In the genomic region with DNA sequence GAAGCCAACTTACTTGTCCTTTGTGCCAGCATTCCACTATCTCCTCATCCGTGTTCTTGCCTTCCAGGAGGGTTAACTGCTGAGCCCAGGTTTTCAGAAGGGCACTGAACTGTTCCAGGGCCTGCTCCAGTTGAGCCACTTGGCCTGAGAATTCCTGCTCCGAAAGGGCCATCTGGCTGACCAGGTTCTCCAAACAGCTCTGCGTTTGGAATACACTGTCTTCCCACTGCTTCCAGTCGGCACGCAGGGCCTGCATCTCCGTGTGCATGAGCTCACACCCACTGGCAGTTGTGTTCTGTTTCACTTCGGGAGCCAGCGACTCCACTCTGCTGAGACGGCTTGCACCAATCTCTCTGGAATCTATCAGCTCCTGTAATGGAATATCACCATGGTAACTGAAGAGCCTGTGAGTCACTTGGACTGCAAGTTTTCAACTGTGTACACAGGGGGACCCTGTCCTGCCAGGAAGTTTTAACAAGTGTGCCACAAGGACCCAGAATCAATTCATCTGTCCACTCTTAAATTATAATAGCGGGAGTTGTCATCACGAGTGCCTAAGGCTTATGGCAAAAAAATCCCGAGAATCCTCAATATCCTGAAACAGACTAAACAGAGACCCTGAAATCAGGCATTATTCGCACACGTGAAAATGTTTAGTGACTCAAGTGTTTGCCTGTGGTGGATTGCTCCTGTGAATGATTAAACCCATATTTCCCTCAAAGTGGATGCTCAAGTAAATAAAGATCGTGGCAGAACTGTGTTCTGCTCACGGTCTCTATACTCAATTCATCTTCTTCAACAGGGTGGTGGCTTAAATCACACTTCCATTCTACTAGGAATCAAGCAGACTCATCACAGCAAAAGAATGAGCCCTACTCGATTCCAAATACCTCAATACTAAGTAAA, we compare ENCODE assay signal across 1 cellular context.
TF ChIP-seq lines count a peak whose summit lies in the region.

No MANE protein-coding gene starts in this region.

TF ChIP-seq in HepG2, 621 proteins besides CTCF, POLR2A, EP300 and RAD21 (continued from another document and continues in another):
- TF ChIP-seq RNF2 (conservative IDR thresholded peaks at IDR 0.05; ENCODE audit: low read depth) (peak; percentile 71), KDM2A (CRISPR knock-in tag; IDR thresholded peaks at IDR 0.05; ENCODE audit: borderline replicate concordance, low read depth) (peak; percentile 52; the same call in 1 of the 2 replicates), ZXDC (CRISPR knock-in tag; IDR thresholded peaks at IDR 0.05) (no peak), DR1 (CRISPR knock-in tag; IDR thresholded peaks at IDR 0.05) (no peak), ZNF431 (CRISPR knock-in tag; IDR thresholded peaks at IDR 0.05; ENCODE audit: borderline replicate concordance, low read depth) (peak; percentile 42; the same call in 1 of the 2 replicates), FOXM1 (CRISPR knock-in tag; IDR thresholded peaks at IDR 0.05) (no peak), ZNF33A (CRISPR knock-in tag; IDR thresholded peaks at IDR 0.05; ENCODE audit: borderline replicate concordance) (peak; percentile 31; the same call in 1 of the 2 replicates), ZNF362 (CRISPR knock-in tag; IDR thresholded peaks at IDR 0.05; ENCODE audit: borderline replicate concordance) (no peak), EZH2 (conservative IDR thresholded peaks at IDR 0.05; ENCODE audit: low read depth, low read length) (no peak), ZNF224 (CRISPR knock-in tag; IDR thresholded peaks at IDR 0.05) (peak; percentile 67; the same call in 1 of the 2 replicates), SMAD9 (CRISPR knock-in tag; IDR thresholded peaks at IDR 0.05) (no peak), ZNF451 (CRISPR knock-in tag; IDR thresholded peaks at IDR 0.05) (no peak), FOSL1 (CRISPR knock-in tag; IDR thresholded peaks at IDR 0.05; ENCODE audit: borderline replicate concordance) (no peak), ZBTB14 (CRISPR knock-in tag; IDR thresholded peaks at IDR 0.05) (no peak), HNRNPK (IDR thresholded peaks at IDR 0.05; ENCODE audit: low read depth, low read length, poor library complexity, severe bottlenecking) (no peak), KDM1A (CRISPR knock-in tag; IDR thresholded peaks at IDR 0.05) (no peak), RFX3 (CRISPR knock-in tag; IDR thresholded peaks at IDR 0.05) (peak; percentile 84), GTF2F1 (IDR thresholded peaks at IDR 0.05; ENCODE audit: low read length) (no peak), ZNF747 (CRISPR knock-in tag; IDR thresholded peaks at IDR 0.05; ENCODE audit: borderline replicate concordance) (peak; percentile 60; the same call in 1 of the 2 replicates)
- TF ChIP-seq, protein P1, sequence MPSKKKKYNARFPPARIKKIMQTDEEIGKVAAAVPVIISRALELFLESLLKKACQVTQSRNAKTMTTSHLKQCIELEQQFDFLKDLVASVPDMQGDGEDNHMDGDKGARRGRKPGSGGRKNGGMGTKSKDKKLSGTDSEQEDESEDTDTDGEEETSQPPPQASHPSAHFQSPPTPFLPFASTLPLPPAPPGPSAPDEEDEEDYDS (CRISPR knock-in tag; IDR thresholded peaks at IDR 0.05), result no peak; the same call in 1 of the 2 replicates
- TF ChIP-seq, protein P2, sequence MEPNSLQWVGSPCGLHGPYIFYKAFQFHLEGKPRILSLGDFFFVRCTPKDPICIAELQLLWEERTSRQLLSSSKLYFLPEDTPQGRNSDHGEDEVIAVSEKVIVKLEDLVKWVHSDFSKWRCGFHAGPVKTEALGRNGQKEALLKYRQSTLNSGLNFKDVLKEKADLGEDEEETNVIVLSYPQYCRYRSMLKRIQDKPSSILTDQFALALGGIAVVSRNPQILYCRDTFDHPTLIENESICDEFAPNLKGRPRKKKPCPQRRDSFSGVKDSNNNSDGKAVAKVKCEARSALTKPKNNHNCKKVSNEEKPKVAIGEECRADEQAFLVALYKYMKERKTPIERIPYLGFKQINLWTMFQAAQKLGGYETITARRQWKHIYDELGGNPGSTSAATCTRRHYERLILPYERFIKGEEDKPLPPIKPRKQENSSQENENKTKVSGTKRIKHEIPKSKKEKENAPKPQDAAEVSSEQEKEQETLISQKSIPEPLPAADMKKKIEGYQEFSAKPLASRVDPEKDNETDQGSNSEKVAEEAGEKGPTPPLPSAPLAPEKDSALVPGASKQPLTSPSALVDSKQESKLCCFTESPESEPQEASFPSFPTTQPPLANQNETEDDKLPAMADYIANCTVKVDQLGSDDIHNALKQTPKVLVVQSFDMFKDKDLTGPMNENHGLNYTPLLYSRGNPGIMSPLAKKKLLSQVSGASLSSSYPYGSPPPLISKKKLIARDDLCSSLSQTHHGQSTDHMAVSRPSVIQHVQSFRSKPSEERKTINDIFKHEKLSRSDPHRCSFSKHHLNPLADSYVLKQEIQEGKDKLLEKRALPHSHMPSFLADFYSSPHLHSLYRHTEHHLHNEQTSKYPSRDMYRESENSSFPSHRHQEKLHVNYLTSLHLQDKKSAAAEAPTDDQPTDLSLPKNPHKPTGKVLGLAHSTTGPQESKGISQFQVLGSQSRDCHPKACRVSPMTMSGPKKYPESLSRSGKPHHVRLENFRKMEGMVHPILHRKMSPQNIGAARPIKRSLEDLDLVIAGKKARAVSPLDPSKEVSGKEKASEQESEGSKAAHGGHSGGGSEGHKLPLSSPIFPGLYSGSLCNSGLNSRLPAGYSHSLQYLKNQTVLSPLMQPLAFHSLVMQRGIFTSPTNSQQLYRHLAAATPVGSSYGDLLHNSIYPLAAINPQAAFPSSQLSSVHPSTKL (CRISPR knock-in tag; IDR thresholded peaks at IDR 0.05), result peak; percentile 87
- TF ChIP-seq, protein P3, sequence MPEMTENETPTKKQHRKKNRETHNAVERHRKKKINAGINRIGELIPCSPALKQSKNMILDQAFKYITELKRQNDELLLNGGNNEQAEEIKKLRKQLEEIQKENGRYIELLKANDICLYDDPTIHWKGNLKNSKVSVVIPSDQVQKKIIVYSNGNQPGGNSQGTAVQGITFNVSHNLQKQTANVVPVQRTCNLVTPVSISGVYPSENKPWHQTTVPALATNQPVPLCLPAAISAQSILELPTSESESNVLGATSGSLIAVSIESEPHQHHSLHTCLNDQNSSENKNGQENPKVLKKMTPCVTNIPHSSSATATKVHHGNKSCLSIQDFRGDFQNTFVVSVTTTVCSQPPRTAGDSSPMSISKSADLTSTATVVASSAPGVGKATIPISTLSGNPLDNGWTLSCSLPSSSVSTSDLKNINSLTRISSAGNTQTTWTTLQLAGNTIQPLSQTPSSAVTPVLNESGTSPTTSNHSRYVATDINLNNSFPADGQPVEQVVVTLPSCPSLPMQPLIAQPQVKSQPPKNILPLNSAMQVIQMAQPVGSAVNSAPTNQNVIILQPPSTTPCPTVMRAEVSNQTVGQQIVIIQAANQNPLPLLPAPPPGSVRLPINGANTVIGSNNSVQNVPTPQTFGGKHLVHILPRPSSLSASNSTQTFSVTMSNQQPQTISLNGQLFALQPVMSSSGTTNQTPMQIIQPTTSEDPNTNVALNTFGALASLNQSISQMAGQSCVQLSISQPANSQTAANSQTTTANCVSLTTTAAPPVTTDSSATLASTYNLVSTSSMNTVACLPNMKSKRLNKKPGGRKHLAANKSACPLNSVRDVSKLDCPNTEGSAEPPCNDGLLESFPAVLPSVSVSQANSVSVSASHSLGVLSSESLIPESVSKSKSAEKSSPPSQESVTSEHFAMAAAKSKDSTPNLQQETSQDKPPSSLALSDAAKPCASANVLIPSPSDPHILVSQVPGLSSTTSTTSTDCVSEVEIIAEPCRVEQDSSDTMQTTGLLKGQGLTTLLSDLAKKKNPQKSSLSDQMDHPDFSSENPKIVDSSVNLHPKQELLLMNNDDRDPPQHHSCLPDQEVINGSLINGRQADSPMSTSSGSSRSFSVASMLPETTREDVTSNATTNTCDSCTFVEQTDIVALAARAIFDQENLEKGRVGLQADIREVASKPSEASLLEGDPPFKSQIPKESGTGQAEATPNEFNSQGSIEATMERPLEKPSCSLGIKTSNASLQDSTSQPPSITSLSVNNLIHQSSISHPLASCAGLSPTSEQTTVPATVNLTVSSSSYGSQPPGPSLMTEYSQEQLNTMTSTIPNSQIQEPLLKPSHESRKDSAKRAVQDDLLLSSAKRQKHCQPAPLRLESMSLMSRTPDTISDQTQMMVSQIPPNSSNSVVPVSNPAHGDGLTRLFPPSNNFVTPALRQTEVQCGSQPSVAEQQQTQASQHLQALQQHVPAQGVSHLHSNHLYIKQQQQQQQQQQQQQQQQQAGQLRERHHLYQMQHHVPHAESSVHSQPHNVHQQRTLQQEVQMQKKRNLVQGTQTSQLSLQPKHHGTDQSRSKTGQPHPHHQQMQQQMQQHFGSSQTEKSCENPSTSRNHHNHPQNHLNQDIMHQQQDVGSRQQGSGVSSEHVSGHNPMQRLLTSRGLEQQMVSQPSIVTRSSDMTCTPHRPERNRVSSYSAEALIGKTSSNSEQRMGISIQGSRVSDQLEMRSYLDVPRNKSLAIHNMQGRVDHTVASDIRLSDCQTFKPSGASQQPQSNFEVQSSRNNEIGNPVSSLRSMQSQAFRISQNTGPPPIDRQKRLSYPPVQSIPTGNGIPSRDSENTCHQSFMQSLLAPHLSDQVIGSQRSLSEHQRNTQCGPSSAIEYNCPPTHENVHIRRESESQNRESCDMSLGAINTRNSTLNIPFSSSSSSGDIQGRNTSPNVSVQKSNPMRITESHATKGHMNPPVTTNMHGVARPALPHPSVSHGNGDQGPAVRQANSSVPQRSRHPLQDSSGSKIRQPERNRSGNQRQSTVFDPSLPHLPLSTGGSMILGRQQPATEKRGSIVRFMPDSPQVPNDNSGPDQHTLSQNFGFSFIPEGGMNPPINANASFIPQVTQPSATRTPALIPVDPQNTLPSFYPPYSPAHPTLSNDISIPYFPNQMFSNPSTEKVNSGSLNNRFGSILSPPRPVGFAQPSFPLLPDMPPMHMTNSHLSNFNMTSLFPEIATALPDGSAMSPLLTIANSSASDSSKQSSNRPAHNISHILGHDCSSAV (CRISPR knock-in tag; IDR thresholded peaks at IDR 0.05; ENCODE audit: borderline replicate concordance), result no peak
- TF ChIP-seq, protein P4, sequence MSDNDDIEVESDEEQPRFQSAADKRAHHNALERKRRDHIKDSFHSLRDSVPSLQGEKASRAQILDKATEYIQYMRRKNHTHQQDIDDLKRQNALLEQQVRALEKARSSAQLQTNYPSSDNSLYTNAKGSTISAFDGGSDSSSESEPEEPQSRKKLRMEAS (IDR thresholded peaks at IDR 0.05), result peak; percentile 40; the same call in 1 of the 2 replicates
- TF ChIP-seq, protein P5, sequence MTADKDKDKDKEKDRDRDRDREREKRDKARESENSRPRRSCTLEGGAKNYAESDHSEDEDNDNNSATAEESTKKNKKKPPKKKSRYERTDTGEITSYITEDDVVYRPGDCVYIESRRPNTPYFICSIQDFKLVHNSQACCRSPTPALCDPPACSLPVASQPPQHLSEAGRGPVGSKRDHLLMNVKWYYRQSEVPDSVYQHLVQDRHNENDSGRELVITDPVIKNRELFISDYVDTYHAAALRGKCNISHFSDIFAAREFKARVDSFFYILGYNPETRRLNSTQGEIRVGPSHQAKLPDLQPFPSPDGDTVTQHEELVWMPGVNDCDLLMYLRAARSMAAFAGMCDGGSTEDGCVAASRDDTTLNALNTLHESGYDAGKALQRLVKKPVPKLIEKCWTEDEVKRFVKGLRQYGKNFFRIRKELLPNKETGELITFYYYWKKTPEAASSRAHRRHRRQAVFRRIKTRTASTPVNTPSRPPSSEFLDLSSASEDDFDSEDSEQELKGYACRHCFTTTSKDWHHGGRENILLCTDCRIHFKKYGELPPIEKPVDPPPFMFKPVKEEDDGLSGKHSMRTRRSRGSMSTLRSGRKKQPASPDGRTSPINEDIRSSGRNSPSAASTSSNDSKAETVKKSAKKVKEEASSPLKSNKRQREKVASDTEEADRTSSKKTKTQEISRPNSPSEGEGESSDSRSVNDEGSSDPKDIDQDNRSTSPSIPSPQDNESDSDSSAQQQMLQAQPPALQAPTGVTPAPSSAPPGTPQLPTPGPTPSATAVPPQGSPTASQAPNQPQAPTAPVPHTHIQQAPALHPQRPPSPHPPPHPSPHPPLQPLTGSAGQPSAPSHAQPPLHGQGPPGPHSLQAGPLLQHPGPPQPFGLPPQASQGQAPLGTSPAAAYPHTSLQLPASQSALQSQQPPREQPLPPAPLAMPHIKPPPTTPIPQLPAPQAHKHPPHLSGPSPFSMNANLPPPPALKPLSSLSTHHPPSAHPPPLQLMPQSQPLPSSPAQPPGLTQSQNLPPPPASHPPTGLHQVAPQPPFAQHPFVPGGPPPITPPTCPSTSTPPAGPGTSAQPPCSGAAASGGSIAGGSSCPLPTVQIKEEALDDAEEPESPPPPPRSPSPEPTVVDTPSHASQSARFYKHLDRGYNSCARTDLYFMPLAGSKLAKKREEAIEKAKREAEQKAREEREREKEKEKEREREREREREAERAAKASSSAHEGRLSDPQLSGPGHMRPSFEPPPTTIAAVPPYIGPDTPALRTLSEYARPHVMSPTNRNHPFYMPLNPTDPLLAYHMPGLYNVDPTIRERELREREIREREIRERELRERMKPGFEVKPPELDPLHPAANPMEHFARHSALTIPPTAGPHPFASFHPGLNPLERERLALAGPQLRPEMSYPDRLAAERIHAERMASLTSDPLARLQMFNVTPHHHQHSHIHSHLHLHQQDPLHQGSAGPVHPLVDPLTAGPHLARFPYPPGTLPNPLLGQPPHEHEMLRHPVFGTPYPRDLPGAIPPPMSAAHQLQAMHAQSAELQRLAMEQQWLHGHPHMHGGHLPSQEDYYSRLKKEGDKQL (CRISPR knock-in tag; IDR thresholded peaks at IDR 0.05; ENCODE audit: low read depth), result no peak; the same call in 1 of the 2 replicates
